14 cellular contexts compared by ENCODE assay signal in the genomic region with DNA sequence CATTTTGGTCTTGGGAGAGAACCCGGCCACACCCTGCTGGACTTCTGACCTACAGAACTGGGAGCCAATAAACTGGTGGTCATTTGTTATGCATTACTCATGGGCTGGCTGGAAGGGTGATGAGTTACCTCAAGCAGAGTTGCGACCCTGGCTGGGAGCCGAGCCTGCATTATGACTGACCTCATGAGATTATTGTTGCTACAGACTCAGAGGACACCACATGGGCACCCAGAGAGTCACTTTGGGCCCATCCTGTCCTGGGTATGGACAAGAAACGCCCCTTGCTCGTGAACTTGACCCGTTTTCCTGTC.
DNase-seq lines count a peak whose midpoint lies in the region; ATAC-seq and TF ChIP-seq lines count a peak whose summit lies in the region.
"Had no signal": no experiment of that assay in that cellular context is flagged by ENCODE, and none has a peak within 500 bp of the region (broad histone marks: within the 10 kb centered on the region; RNA-seq: fewer than 3 reads in every experiment).

No MANE protein-coding gene starts in this region.

- no peaks in the 10 kb centered on the region for H3K36me3 ChIP-seq in testis (ENCODE audit: low read depth, missing control alignments)
- H3K36me3 ChIP-seq: pancreas had no signal

- TF ChIP-seq CTCF in fibroblast of pulmonary artery (IDR thresholded peaks at IDR 0.05; ENCODE audit: low read length, missing control alignments), result no peak
- no peak for TF ChIP-seq CTCF in testis (IDR thresholded peaks at IDR 0.05)

- peaks cover 8% of the 10 kb centered on the region for H3K4me1 ChIP-seq in testis
- H3K4me1 ChIP-seq: pancreas had no signal

- no peaks in the 10 kb centered on the region for H3K27me3 ChIP-seq in testis
- H3K27me3 ChIP-seq: pancreas had no signal

- no peaks in the 10 kb centered on the region for H3K9me3 ChIP-seq in testis
- H3K9me3 ChIP-seq: pancreas had no signal

- 93 to 94% methylated on average over 6 of the region's 6 CpGs for WGBS in testis, 2 donors

- peak; percentile 19 for DNase-seq in activated CD8-positive, alpha-beta memory T cell treated with anti-CD3 and anti-CD28 coated beads for 24 hours
- no peak for DNase-seq in activated CD8-positive, alpha-beta memory T cell treated with anti-CD3 and anti-CD28 coated beads, Interleukin-2, amount 50 U/mL, for 4 hours
- DNase-seq in RPMI7951 (ENCODE audit: low read depth) (peak; percentile 86), fibroblast of pulmonary artery (ENCODE audit: low read depth) (peak; percentile 56), testis (peak; percentile 12), NCI-H524 (lab: John Stamatoyannopoulos, UW) (no peak)
- DNase-seq: 8988T; activated naive CD8-positive, alpha-beta T cell treated with anti-CD3 and anti-CD28 coated beads, Interleukin-2, amount 10 ng/mL, durations not matched to agents 7 days and 5 days; activated T-cell treated with anti-CD3 and anti-CD28 coated beads, Interleukin-2, amount 50 U/mL, for 24 hours; NCI-H2029 had no signal

- ATAC-seq in GM21723 (IDR thresholded peaks at IDR 0.05; ENCODE audit: unreplicated experiment) (no peak), HG03378 (IDR thresholded peaks at IDR 0.05; ENCODE audit: unreplicated experiment) (no peak)
- ATAC-seq: Panc1, pancreas had no signal

- H3K27ac ChIP-seq in testis, result no peak overlapping the region
- H3K27ac ChIP-seq: pancreas had no signal

- H3K4me3 ChIP-seq in fibroblast of pulmonary artery (replicated peaks; ENCODE audit: low read depth, low read length), result no peak overlapping the region
- no peak overlapping the region for H3K4me3 ChIP-seq in testis
- H3K4me3 ChIP-seq: pancreas had no signal

- intact Hi-C loops in testis (cut with DNase I; ENCODE audit: low total_unique reads), result no loop called here

- TF ChIP-seq POLR2A in testis (IDR thresholded peaks at IDR 0.05), result no peak

Comparison
In these comparisons a context has a peak if more than half of its experiments do, and no peak if none do; other contexts are left out.
1. DNase-seq: peak in activated CD8-positive, alpha-beta memory T cell treated with anti-CD3 and anti-CD28 coated beads for 24 hours (single experiment), RPMI7951 (single experiment), fibroblast of pulmonary artery (single experiment) and testis (single experiment); none in activated CD8-positive, alpha-beta memory T cell treated with anti-CD3 and anti-CD28 coated beads, Interleukin-2, amount 50 U/mL, for 4 hours (single experiment) and NCI-H524 (0 of 2).